Comparison of ENCODE assay signal across 33 cellular contexts in genomic region chr17:70796757-70797156, GRCh38.
"Had no signal": no experiment of that assay in that cellular context is flagged by ENCODE, and none has a peak within 500 bp of the region (broad histone marks: within the 10 kb centered on the region; RNA-seq: fewer than 3 reads in every experiment).

No MANE protein-coding gene starts in this region.

- H3K36me3 ChIP-seq: adrenal gland, cardiac muscle cell, colonic mucosa, esophagus squamous epithelium, gastrocnemius medialis, vagina had no signal

- H3K9me3 Mint-ChIP-seq: activated naive CD4-positive, alpha-beta T cell treated with anti-CD3 and anti-CD28 coated beads for 36 hours; activated naive CD8-positive, alpha-beta T cell treated with anti-CD3 and anti-CD28 coated beads for 36 hours had no signal

- H3K27me3 ChIP-seq: adrenal gland, cardiac muscle cell, colonic mucosa, esophagus squamous epithelium, gastrocnemius medialis, vagina had no signal

- H3K9ac ChIP-seq: parathyroid adenoma had no signal

- H3K79me2 ChIP-seq: parathyroid adenoma had no signal

- H3K9me3 ChIP-seq: adrenal gland, colonic mucosa, esophagus squamous epithelium, gastrocnemius medialis, psoas muscle, vagina had no signal

- ATAC-seq: gastrocnemius medialis; left colon; psoas muscle; stimulated activated memory B cell treated with anti-CD40 and anti-IgM and Interleukin-4, amounts not matched to agents 10 μg/mL and 1 μg/mL and 100 μg/mL, for 72 hours; stimulated activated naive CD8-positive, alpha-beta T cell treated with anti-CD3 and anti-CD28 coated beads, Interleukin-15, amount 100 ng/mL, for 72 hours had no signal

- H3K4me3 ChIP-seq: adrenal gland, cardiac muscle cell, colonic mucosa, esophagus squamous epithelium, gastrocnemius medialis, psoas muscle, smooth muscle cell, vagina had no signal

- DNase-seq: activated CD4-positive, alpha-beta T cell treated with anti-CD3 and anti-CD28 coated beads for 4 hours; activated CD4-positive, alpha-beta T cell treated with anti-CD3 and anti-CD28 coated beads, Interleukin-2, amount 50 U/mL, for 4 hours; activated CD8-positive, alpha-beta memory T cell treated with anti-CD3 and anti-CD28 coated beads for 24 hours; activated effector memory CD4-positive, alpha-beta T cell treated with anti-CD3 and anti-CD28 coated beads, Interleukin-2, amount 50 U/mL, for 16 hours; activated naive CD4-positive, alpha-beta T cell treated with anti-CD3 and anti-CD28 coated beads for 36 hours; activated naive CD8-positive, alpha-beta T cell treated with anti-CD3 and anti-CD28 coated beads for 36 hours; adrenal gland; aorta; cerebellar nuclear complex; colonic mucosa; effector CD8-positive, alpha-beta T cell; esophagus squamous epithelium; gastrocnemius medialis; hippocampal formation; left colon; mammary epithelial cell; naive B cell; nephron progenitor cell; psoas muscle; stimulated activated CD4-positive, alpha-beta T cell treated with anti-CD3 and anti-CD28 coated beads, Interleukin-1b, Interleukin-23, amount 100 ng/mL, for 48 hours; stimulated activated CD4-positive, alpha-beta T cell treated with anti-CD3 and anti-CD28 coated beads, Interleukin-4, amount 100 ng/mL, for 4 hours; stimulated activated CD8-positive, alpha-beta memory T cell treated with anti-CD3 and anti-CD28 coated beads, Interleukin-4, amount 100 ng/mL, for 48 hours; stimulated activated naive CD8-positive, alpha-beta T cell treated with anti-CD3 and anti-CD28 coated beads, Interleukin-15, amount 100 ng/mL, for 72 hours; substantia nigra had no signal

- H3K27me3 Mint-ChIP-seq: activated naive CD8-positive, alpha-beta T cell treated with anti-CD3 and anti-CD28 coated beads for 36 hours; naive B cell; stimulated activated memory B cell treated with anti-CD40 and anti-IgM and Interleukin-4, amounts not matched to agents 10 μg/mL and 1 μg/mL and 100 μg/mL, for 72 hours; stimulated activated naive CD8-positive, alpha-beta T cell treated with anti-CD3 and anti-CD28 coated beads, Interleukin-15, amount 100 ng/mL, for 72 hours had no signal

- H3K36me3 Mint-ChIP-seq: activated naive CD8-positive, alpha-beta T cell treated with anti-CD3 and anti-CD28 coated beads for 36 hours; brain; naive B cell; stimulated activated memory B cell treated with anti-CD40 and anti-IgM and Interleukin-4, amounts not matched to agents 10 μg/mL and 1 μg/mL and 100 μg/mL, for 72 hours; type B pancreatic cell had no signal

- H3K27ac ChIP-seq: adrenal gland, cardiac muscle cell, colonic mucosa, epithelial cell of prostate, esophagus squamous epithelium, gastrocnemius medialis, parathyroid adenoma, psoas muscle, vagina had no signal

- H3K4me3 Mint-ChIP-seq: activated naive CD4-positive, alpha-beta T cell treated with anti-CD3 and anti-CD28 coated beads for 36 hours; activated naive CD8-positive, alpha-beta T cell treated with anti-CD3 and anti-CD28 coated beads for 36 hours; brain; naive B cell; nephron progenitor cell; stimulated activated memory B cell treated with anti-CD40 and anti-IgM and Interleukin-4, amounts not matched to agents 10 μg/mL and 1 μg/mL and 100 μg/mL, for 72 hours; stimulated activated naive CD8-positive, alpha-beta T cell treated with anti-CD3 and anti-CD28 coated beads, Interleukin-15, amount 100 ng/mL, for 72 hours; type B pancreatic cell had no signal

- FAIRE-seq: keratinocyte had no signal

- H3K4me2 ChIP-seq: smooth muscle cell had no signal

- H3K4me1 Mint-ChIP-seq: activated naive CD8-positive, alpha-beta T cell treated with anti-CD3 and anti-CD28 coated beads for 36 hours; naive B cell; stimulated activated memory B cell treated with anti-CD40 and anti-IgM and Interleukin-4, amounts not matched to agents 10 μg/mL and 1 μg/mL and 100 μg/mL, for 72 hours; stimulated activated naive CD8-positive, alpha-beta T cell treated with anti-CD3 and anti-CD28 coated beads, Interleukin-15, amount 100 ng/mL, for 72 hours had no signal

- H3K4me1 ChIP-seq: adrenal gland, colonic mucosa, esophagus squamous epithelium, gastrocnemius medialis, parathyroid adenoma, psoas muscle, vagina had no signal

- H3K27ac Mint-ChIP-seq: activated naive CD4-positive, alpha-beta T cell treated with anti-CD3 and anti-CD28 coated beads for 36 hours; activated naive CD8-positive, alpha-beta T cell treated with anti-CD3 and anti-CD28 coated beads for 36 hours; brain; naive B cell; nephron progenitor cell; stimulated activated memory B cell treated with anti-CD40 and anti-IgM and Interleukin-4, amounts not matched to agents 10 μg/mL and 1 μg/mL and 100 μg/mL, for 72 hours; stimulated activated naive CD8-positive, alpha-beta T cell treated with anti-CD3 and anti-CD28 coated beads, Interleukin-15, amount 100 ng/mL, for 72 hours; type B pancreatic cell had no signal
